ENCODE assay signal across 8 cellular contexts in genomic region chr6:27872634-27873028, GRCh38. TPM values are rescaled to one million over a fixed set of nuclear protein-coding genes. Genes with fewer than 3 reads are reported as not detected.
A peak's percentile ranks its signal among the peaks of the same experiment; 100 is the strongest.
DNase-seq lines count a peak whose midpoint lies in the region; ATAC-seq and TF ChIP-seq lines count a peak whose summit lies in the region.

No MANE protein-coding gene starts in this region.

- H3K27ac Mint-ChIP-seq in stimulated activated memory B cell treated with anti-CD40 and anti-IgM and Interleukin-4, amounts not matched to agents 10 μg/mL and 1 μg/mL and 100 μg/mL, for 72 hours, result peak overlapping the region; percentile 93

- peak overlapping the region; percentile 70 for H3K4me2 ChIP-seq in hepatocyte

- no peaks in the 10 kb centered on the region for H3K9me2 ChIP-seq in hepatocyte (replicated peaks; ENCODE audit: insufficient read depth)

- no peaks in the 10 kb centered on the region for H3K9me3 ChIP-seq in hepatocyte (ENCODE audit: low read depth)

- no peaks in the 10 kb centered on the region for H3K27me3 ChIP-seq in hepatocyte

- TF ChIP-seq CTCF in WI38 (IDR thresholded peaks at IDR 0.05; ENCODE audit: low read depth, low read length) (no peak), hepatocyte (IDR thresholded peaks at IDR 0.05; ENCODE audit: poor library complexity) (no peak), GM20000 (IDR thresholded peaks at IDR 0.05; ENCODE audit: extremely low read depth, missing control alignments) (no peak)

- ATAC-seq in GM18498 (IDR thresholded peaks at IDR 0.05; ENCODE audit: unreplicated experiment) (peak; percentile 29), HG02798 (IDR thresholded peaks at IDR 0.05; ENCODE audit: poor library complexity, unreplicated experiment) (peak; percentile 14)
- peak; percentile 51 for ATAC-seq in stimulated activated memory B cell treated with anti-CD40 and anti-IgM and Interleukin-4, amounts not matched to agents 10 μg/mL and 1 μg/mL and 100 μg/mL, for 72 hours

- in situ Hi-C loops in G401 (cut with HindIII; ENCODE audit: low sequenced_read_pairs), result no loop called here

- DNase-seq in hepatocyte (ENCODE audit: low spot score), result no peak
- no peak for DNase-seq in retina
- no peak for DNase-seq in G401 (ENCODE audit: low spot score)
- DNase-seq in GM20000 (ENCODE audit: low spot score), result no peak

- H4K20me1 ChIP-seq in hepatocyte (ENCODE audit: insufficient read depth, poor library complexity, severe bottlenecking), result no peaks in the 10 kb centered on the region

- no peaks in the 10 kb centered on the region for H3K79me2 ChIP-seq in hepatocyte

- H3K4me1 ChIP-seq in hepatocyte (ENCODE audit: insufficient read depth), result peaks cover 4% of the 10 kb centered on the region

- H3K4me3 ChIP-seq in WI38 (ENCODE audit: low read depth, low read length) (peak overlapping the region; percentile 69), hepatocyte (peak overlapping the region; percentile 37)

- H3K36me3 Mint-ChIP-seq in stimulated activated memory B cell treated with anti-CD40 and anti-IgM and Interleukin-4, amounts not matched to agents 10 μg/mL and 1 μg/mL and 100 μg/mL, for 72 hours, result no peaks in the 10 kb centered on the region

- WGBS in hepatocyte (ENCODE audit: low lambda C conversion rate, missing lambda C conversion rate), result 47% methylated on average over 16 of the region's 16 CpGs

- peak overlapping the region; percentile 23 for H2AFZ ChIP-seq in hepatocyte

- H3K9me3 Mint-ChIP-seq in stimulated activated memory B cell treated with anti-CD40 and anti-IgM and Interleukin-4, amounts not matched to agents 10 μg/mL and 1 μg/mL and 100 μg/mL, for 72 hours, result peaks cover 9% of the 10 kb centered on the region

- H3K27ac ChIP-seq in hepatocyte, result peak overlapping the region; percentile 86

- no peaks in the 10 kb centered on the region for H3K27me3 Mint-ChIP-seq in stimulated activated memory B cell treated with anti-CD40 and anti-IgM and Interleukin-4, amounts not matched to agents 10 μg/mL and 1 μg/mL and 100 μg/mL, for 72 hours

- no peaks in the 10 kb centered on the region for H3K36me3 ChIP-seq in hepatocyte (replicated peaks; ENCODE audit: insufficient read depth, low read depth)

- peaks cover 26% of the 10 kb centered on the region for H3K4me1 Mint-ChIP-seq in stimulated activated memory B cell treated with anti-CD40 and anti-IgM and Interleukin-4, amounts not matched to agents 10 μg/mL and 1 μg/mL and 100 μg/mL, for 72 hours

- peak overlapping the region; percentile 83 for H3K4me3 Mint-ChIP-seq in stimulated activated memory B cell treated with anti-CD40 and anti-IgM and Interleukin-4, amounts not matched to agents 10 μg/mL and 1 μg/mL and 100 μg/mL, for 72 hours

RNA-seq across cellular contexts. Expression of gene OR2B2, which starts 39.6 kb away (rescaled TPM):
- not detected in 2 replicates for total RNA-seq in hepatocyte
- not detected in 2 replicates for polyA plus RNA-seq in hepatocyte
- total RNA-seq in G401 (2014; rRNA removed; shearing (Covaris generic)), result not detected in 2 replicates
